Comparison of ENCODE assay signal across 1 cellular context in the genomic region with DNA sequence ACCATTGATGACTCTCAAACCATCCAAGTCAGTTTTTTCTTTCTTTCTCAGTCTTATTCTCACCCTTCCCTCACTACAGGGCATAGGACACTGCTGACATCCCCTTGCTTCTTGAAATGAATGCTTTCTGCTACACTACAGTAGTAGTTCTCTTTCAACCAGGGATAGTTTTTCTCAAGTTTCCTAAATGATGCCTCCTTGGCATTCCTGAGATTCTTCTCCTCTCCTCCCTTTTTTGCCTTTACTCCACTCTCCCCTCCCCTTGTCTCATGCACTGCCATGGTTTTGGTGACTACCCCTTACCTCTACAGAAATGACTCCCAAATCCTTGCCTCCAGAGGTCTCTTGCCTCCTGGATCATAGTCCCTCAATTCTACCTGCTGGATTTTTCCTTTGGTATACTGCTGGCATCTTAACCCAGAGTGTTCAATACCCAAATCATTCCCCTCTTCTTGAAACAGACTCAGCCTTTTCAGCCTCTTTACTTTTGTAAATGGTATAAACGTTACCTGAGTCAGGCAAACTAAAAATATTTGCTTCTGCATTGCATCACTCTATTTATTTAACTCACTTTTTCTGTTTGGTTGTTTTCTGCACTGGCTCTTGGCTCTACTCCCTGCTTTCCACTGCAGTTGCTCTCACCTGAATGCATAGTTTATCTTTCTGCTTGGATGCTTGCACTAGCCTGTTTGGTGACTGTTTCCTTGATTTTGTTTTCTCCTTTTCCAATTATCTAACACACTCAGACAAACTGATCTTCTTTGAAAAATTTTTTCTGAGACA.
TF ChIP-seq lines count a peak whose summit lies in the region.

No MANE protein-coding gene starts in this region.

TF ChIP-seq in WTC11, 78 proteins besides CTCF, POLR2A, EP300 and RAD21 (continued from another document):
- TF ChIP-seq, protein P1, sequence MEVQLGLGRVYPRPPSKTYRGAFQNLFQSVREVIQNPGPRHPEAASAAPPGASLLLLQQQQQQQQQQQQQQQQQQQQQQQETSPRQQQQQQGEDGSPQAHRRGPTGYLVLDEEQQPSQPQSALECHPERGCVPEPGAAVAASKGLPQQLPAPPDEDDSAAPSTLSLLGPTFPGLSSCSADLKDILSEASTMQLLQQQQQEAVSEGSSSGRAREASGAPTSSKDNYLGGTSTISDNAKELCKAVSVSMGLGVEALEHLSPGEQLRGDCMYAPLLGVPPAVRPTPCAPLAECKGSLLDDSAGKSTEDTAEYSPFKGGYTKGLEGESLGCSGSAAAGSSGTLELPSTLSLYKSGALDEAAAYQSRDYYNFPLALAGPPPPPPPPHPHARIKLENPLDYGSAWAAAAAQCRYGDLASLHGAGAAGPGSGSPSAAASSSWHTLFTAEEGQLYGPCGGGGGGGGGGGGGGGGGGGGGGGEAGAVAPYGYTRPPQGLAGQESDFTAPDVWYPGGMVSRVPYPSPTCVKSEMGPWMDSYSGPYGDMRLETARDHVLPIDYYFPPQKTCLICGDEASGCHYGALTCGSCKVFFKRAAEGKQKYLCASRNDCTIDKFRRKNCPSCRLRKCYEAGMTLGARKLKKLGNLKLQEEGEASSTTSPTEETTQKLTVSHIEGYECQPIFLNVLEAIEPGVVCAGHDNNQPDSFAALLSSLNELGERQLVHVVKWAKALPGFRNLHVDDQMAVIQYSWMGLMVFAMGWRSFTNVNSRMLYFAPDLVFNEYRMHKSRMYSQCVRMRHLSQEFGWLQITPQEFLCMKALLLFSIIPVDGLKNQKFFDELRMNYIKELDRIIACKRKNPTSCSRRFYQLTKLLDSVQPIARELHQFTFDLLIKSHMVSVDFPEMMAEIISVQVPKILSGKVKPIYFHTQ (CRISPR knock-in tag; IDR thresholded peaks at IDR 0.05), result no peak
- TF ChIP-seq ZNF423 (CRISPR knock-in tag; IDR thresholded peaks at IDR 0.05) (no peak), TP53 (CRISPR knock-in tag; IDR thresholded peaks at IDR 0.05) (no peak), TEAD1 (CRISPR knock-in tag; IDR thresholded peaks at IDR 0.05) (no peak), FOXK1 (CRISPR knock-in tag; IDR thresholded peaks at IDR 0.05) (no peak), ZBTB21 (CRISPR knock-in tag; IDR thresholded peaks at IDR 0.05; ENCODE audit: borderline replicate concordance) (no peak), ZNF138 (CRISPR knock-in tag; conservative IDR thresholded peaks at IDR 0.05) (no peak), MXD4 (CRISPR knock-in tag; IDR thresholded peaks at IDR 0.05; ENCODE audit: borderline replicate concordance) (no peak), ATF2 (CRISPR knock-in tag; IDR thresholded peaks at IDR 0.05; ENCODE audit: borderline replicate concordance, low read depth) (no peak), ZSCAN18 (CRISPR knock-in tag; IDR thresholded peaks at IDR 0.05) (no peak)
- TF ChIP-seq, protein P2, sequence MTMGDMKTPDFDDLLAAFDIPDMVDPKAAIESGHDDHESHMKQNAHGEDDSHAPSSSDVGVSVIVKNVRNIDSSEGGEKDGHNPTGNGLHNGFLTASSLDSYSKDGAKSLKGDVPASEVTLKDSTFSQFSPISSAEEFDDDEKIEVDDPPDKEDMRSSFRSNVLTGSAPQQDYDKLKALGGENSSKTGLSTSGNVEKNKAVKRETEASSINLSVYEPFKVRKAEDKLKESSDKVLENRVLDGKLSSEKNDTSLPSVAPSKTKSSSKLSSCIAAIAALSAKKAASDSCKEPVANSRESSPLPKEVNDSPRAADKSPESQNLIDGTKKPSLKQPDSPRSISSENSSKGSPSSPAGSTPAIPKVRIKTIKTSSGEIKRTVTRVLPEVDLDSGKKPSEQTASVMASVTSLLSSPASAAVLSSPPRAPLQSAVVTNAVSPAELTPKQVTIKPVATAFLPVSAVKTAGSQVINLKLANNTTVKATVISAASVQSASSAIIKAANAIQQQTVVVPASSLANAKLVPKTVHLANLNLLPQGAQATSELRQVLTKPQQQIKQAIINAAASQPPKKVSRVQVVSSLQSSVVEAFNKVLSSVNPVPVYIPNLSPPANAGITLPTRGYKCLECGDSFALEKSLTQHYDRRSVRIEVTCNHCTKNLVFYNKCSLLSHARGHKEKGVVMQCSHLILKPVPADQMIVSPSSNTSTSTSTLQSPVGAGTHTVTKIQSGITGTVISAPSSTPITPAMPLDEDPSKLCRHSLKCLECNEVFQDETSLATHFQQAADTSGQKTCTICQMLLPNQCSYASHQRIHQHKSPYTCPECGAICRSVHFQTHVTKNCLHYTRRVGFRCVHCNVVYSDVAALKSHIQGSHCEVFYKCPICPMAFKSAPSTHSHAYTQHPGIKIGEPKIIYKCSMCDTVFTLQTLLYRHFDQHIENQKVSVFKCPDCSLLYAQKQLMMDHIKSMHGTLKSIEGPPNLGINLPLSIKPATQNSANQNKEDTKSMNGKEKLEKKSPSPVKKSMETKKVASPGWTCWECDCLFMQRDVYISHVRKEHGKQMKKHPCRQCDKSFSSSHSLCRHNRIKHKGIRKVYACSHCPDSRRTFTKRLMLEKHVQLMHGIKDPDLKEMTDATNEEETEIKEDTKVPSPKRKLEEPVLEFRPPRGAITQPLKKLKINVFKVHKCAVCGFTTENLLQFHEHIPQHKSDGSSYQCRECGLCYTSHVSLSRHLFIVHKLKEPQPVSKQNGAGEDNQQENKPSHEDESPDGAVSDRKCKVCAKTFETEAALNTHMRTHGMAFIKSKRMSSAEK (CRISPR knock-in tag; IDR thresholded peaks at IDR 0.05; ENCODE audit: borderline replicate concordance), result no peak
- TF ChIP-seq, protein P3, sequence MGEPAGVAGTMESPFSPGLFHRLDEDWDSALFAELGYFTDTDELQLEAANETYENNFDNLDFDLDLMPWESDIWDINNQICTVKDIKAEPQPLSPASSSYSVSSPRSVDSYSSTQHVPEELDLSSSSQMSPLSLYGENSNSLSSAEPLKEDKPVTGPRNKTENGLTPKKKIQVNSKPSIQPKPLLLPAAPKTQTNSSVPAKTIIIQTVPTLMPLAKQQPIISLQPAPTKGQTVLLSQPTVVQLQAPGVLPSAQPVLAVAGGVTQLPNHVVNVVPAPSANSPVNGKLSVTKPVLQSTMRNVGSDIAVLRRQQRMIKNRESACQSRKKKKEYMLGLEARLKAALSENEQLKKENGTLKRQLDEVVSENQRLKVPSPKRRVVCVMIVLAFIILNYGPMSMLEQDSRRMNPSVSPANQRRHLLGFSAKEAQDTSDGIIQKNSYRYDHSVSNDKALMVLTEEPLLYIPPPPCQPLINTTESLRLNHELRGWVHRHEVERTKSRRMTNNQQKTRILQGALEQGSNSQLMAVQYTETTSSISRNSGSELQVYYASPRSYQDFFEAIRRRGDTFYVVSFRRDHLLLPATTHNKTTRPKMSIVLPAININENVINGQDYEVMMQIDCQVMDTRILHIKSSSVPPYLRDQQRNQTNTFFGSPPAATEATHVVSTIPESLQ (CRISPR knock-in tag; IDR thresholded peaks at IDR 0.05), result no peak
- TF ChIP-seq, protein P4, sequence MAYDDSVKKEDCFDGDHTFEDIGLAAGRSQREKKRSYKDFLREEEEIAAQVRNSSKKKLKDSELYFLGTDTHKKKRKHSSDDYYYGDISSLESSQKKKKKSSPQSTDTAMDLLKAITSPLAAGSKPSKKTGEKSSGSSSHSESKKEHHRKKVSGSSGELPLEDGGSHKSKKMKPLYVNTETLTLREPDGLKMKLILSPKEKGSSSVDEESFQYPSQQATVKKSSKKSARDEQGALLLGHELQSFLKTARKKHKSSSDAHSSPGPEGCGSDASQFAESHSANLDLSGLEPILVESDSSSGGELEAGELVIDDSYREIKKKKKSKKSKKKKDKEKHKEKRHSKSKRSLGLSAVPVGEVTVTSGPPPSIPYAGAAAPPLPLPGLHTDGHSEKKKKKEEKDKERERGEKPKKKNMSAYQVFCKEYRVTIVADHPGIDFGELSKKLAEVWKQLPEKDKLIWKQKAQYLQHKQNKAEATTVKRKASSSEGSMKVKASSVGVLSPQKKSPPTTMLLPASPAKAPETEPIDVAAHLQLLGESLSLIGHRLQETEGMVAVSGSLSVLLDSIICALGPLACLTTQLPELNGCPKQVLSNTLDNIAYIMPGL (CRISPR knock-in tag; IDR thresholded peaks at IDR 0.05), result no peak
